In genomic region chr12:49959570-49960473, GRCh38 we compare ENCODE assay signal across 11 cellular contexts. TPM values are rescaled to one million over a fixed set of nuclear protein-coding genes. Genes with fewer than 3 reads are reported as not detected.
DNase-seq lines count a peak whose midpoint lies in the region; ATAC-seq and TF ChIP-seq lines count a peak whose summit lies in the region.
"Had no signal": no experiment of that assay in that cellular context is flagged by ENCODE, and none has a peak within 500 bp of the region (broad histone marks: within the 10 kb centered on the region; RNA-seq: fewer than 3 reads in every experiment).

No MANE protein-coding gene starts in this region.

- no peaks in the 10 kb centered on the region for H3K9me3 ChIP-seq in HEK293 (ENCODE audit: control insufficient read depth, insufficient read depth, low read depth, low read length)

- H3K4me1 ChIP-seq in HEK293 (ENCODE audit: control insufficient read depth, insufficient read depth, low read length) = 0 out of 2 replicates have a peak, but pooled peaks cover 5% of the 10 kb centered on the region

- H3K27me3 Mint-ChIP-seq in activated naive CD8-positive, alpha-beta T cell treated with anti-CD3 and anti-CD28 coated beads, Interleukin-2, amount 50 U/mL, for 24 hours = peaks cover 74% of the 10 kb centered on the region
- H3K27me3 Mint-ChIP-seq in memory B cell = peaks cover 32% of the 10 kb centered on the region
- H3K27me3 Mint-ChIP-seq in activated CD4-positive, alpha-beta memory T cell treated with anti-CD3 and anti-CD28 coated beads, Interleukin-2, amount 10 ng/mL, durations not matched to agents 7 days and 5 days = peaks cover 86% of the 10 kb centered on the region

- no peak overlapping the region for H3K4me3 ChIP-seq in HEK293 (ENCODE audit: low read depth, low read length)

- ATAC-seq in activated naive CD8-positive, alpha-beta T cell treated with anti-CD3 and anti-CD28 coated beads, Interleukin-2, amount 50 U/mL, for 24 hours = no peak
- ATAC-seq in memory B cell (ENCODE audit: low read depth) (peak; percentile 29), esophagus mucosa (no peak), HG02798 (IDR thresholded peaks at IDR 0.05; ENCODE audit: poor library complexity, unreplicated experiment) (no peak)

- TF ChIP-seq CTCF in HEK293 (tag by site-specific recombination; IDR thresholded peaks at IDR 0.05) = no peak

- no peaks in the 10 kb centered on the region for H3K36me3 ChIP-seq in HEK293 (ENCODE audit: control insufficient read depth in 2 of 2, insufficient read depth in 1 of 2, low read length in 2 of 2)

- DNase-seq in AG20443 (ENCODE audit: low spot score) = peak; percentile 43
- DNase-seq in activated naive CD8-positive, alpha-beta T cell treated with anti-CD3 and anti-CD28 coated beads, Interleukin-2, amount 50 U/mL, for 24 hours = no peak
- no peak for DNase-seq in memory B cell (ENCODE audit: low spot score in 2 of 2)
- no peak for DNase-seq in activated CD4-positive, alpha-beta memory T cell treated with anti-CD3 and anti-CD28 coated beads, Interleukin-2, amount 10 ng/mL, durations not matched to agents 7 days and 5 days
- no peak for DNase-seq in hippocampal formation (lab: John Stamatoyannopoulos, UW)
- DNase-seq: amniotic stem cell, GDM1, T1000 had no signal

- H3K9me3 Mint-ChIP-seq in activated naive CD8-positive, alpha-beta T cell treated with anti-CD3 and anti-CD28 coated beads, Interleukin-2, amount 50 U/mL, for 24 hours = no peaks in the 10 kb centered on the region
- H3K9me3 Mint-ChIP-seq in memory B cell = no peaks in the 10 kb centered on the region
- no peaks in the 10 kb centered on the region for H3K9me3 Mint-ChIP-seq in activated CD4-positive, alpha-beta memory T cell treated with anti-CD3 and anti-CD28 coated beads, Interleukin-2, amount 10 ng/mL, durations not matched to agents 7 days and 5 days

- POLR2A ChIA-PET in HEK293 (lab: Yijun Ruan, JAX) = interaction anchor here (0.5 to 1.1 kb wide), 3 partner anchors 12 to 451 kb away, joined by 3 read pairs; no protein-coding TSS in a partner anchor
- POLR2A ChIA-PET in activated CD4-positive, alpha-beta memory T cell treated with anti-CD3 and anti-CD28 coated beads, Interleukin-2, amount 10 ng/mL, durations not matched to agents 7 days and 5 days (lab: Charles Lee) = interaction anchor here (0.6 to 1.0 kb wide), 3 partner anchors 14 to 1258 kb away, joined by 3 to 4 read pairs (median 3); partner anchors contain the start of gene POU6F1

- no peak overlapping the region for H3K27ac ChIP-seq in HEK293 (ENCODE audit: extremely low read depth, low read depth, low read length)

- no peaks in the 10 kb centered on the region for H3K36me3 Mint-ChIP-seq in activated naive CD8-positive, alpha-beta T cell treated with anti-CD3 and anti-CD28 coated beads, Interleukin-2, amount 50 U/mL, for 24 hours (ENCODE audit: low read depth)
- H3K36me3 Mint-ChIP-seq in memory B cell = no peaks in the 10 kb centered on the region
- H3K36me3 Mint-ChIP-seq in activated CD4-positive, alpha-beta memory T cell treated with anti-CD3 and anti-CD28 coated beads, Interleukin-2, amount 10 ng/mL, durations not matched to agents 7 days and 5 days (ENCODE audit: low read depth) = peaks cover 4% of the 10 kb centered on the region

- H3K4me3 Mint-ChIP-seq in activated naive CD8-positive, alpha-beta T cell treated with anti-CD3 and anti-CD28 coated beads, Interleukin-2, amount 50 U/mL, for 24 hours = peak overlapping the region; percentile 32
- peak overlapping the region; percentile 56 for H3K4me3 Mint-ChIP-seq in memory B cell
- H3K4me3 Mint-ChIP-seq in activated CD4-positive, alpha-beta memory T cell treated with anti-CD3 and anti-CD28 coated beads, Interleukin-2, amount 10 ng/mL, durations not matched to agents 7 days and 5 days = no peak overlapping the region

- H3K4me1 Mint-ChIP-seq in activated naive CD8-positive, alpha-beta T cell treated with anti-CD3 and anti-CD28 coated beads, Interleukin-2, amount 50 U/mL, for 24 hours = peaks cover 5% of the 10 kb centered on the region
- peaks cover 8% of the 10 kb centered on the region for H3K4me1 Mint-ChIP-seq in memory B cell
- H3K4me1 Mint-ChIP-seq in activated CD4-positive, alpha-beta memory T cell treated with anti-CD3 and anti-CD28 coated beads, Interleukin-2, amount 10 ng/mL, durations not matched to agents 7 days and 5 days = peaks cover 7% of the 10 kb centered on the region

- CTCF ChIA-PET in HEK293 (lab: Yijun Ruan, JAX) = interaction anchor here (0.6 to 2.8 kb wide), 11 partner anchors 7 to 561 kb away, joined by 3 to 29 read pairs (median 4); no protein-coding TSS in a partner anchor
- CTCF ChIA-PET in activated CD4-positive, alpha-beta memory T cell treated with anti-CD3 and anti-CD28 coated beads, Interleukin-2, amount 10 ng/mL, durations not matched to agents 7 days and 5 days (lab: Charles Lee) = interaction anchor here (1.6 to 4.6 kb wide), 2 partner anchors 14 to 111 kb away, joined by 4 to 19 read pairs; no protein-coding TSS in a partner anchor

- H3K27ac Mint-ChIP-seq in activated naive CD8-positive, alpha-beta T cell treated with anti-CD3 and anti-CD28 coated beads, Interleukin-2, amount 50 U/mL, for 24 hours = no peak overlapping the region
- H3K27ac Mint-ChIP-seq in memory B cell = no peak overlapping the region
- no peak overlapping the region for H3K27ac Mint-ChIP-seq in activated CD4-positive, alpha-beta memory T cell treated with anti-CD3 and anti-CD28 coated beads, Interleukin-2, amount 10 ng/mL, durations not matched to agents 7 days and 5 days

TF ChIP-seq in HEK293, 187 proteins besides CTCF, POLR2A, EP300 and RAD21 (continues in another document):
- TF ChIP-seq GLIS2 (tag by site-specific recombination; IDR thresholded peaks at IDR 0.05) (peak; percentile 34; the same call in 1 of the 2 replicates), ZNF449 (tag by site-specific recombination; IDR thresholded peaks at IDR 0.05) (no peak), ZNF174 (tag by site-specific recombination; IDR thresholded peaks at IDR 0.05) (no peak), BCL11A (tag by site-specific recombination; IDR thresholded peaks at IDR 0.05; ENCODE audit: low read depth) (peak; percentile 52; the same call in 1 of the 2 replicates), FEZF1 (tag by site-specific recombination; IDR thresholded peaks at IDR 0.05) (0 out of 2 replicates have a peak, but pooled peaks have one; percentile 32), MZF1 (tag by site-specific recombination; IDR thresholded peaks at IDR 0.05; ENCODE audit: borderline replicate concordance) (no peak), EGR2 (tag by site-specific recombination; IDR thresholded peaks at IDR 0.05; ENCODE audit: low read depth) (peak; percentile 96), ZNF341 (tag by site-specific recombination; IDR thresholded peaks at IDR 0.05; ENCODE audit: low read depth) (0 out of 2 replicates have a peak, but pooled peaks have one; percentile 11), ZFHX2 (tag by site-specific recombination; conservative IDR thresholded peaks at IDR 0.05) (peak; percentile 91), ZNF398 (tag by site-specific recombination; IDR thresholded peaks at IDR 0.05) (peak; percentile 59), ZBTB17 (tag by site-specific recombination; IDR thresholded peaks at IDR 0.05) (0 out of 2 replicates have a peak, but pooled peaks have one; percentile 38), KLF1 (tag by site-specific recombination; IDR thresholded peaks at IDR 0.05) (peak; percentile 48; the same call in 1 of the 2 replicates), GLIS1 (tag by site-specific recombination; IDR thresholded peaks at IDR 0.05) (peak; percentile 42)

RNA-seq across cellular contexts. Expression of gene AQP5, which starts 1.9 kb away (rescaled TPM):
- 1.3 TPM for total RNA-seq in esophagus mucosa
- total RNA-seq in activated CD4-positive, alpha-beta memory T cell treated with anti-CD3 and anti-CD28 coated beads, Interleukin-2, amount 10 ng/mL, durations not matched to agents 7 days and 5 days = not detected

RNA-seq across cellular contexts. Expression of gene AQP2, which starts 9.3 kb away (rescaled TPM):
- not detected for total RNA-seq in esophagus mucosa
- total RNA-seq in activated CD4-positive, alpha-beta memory T cell treated with anti-CD3 and anti-CD28 coated beads, Interleukin-2, amount 10 ng/mL, durations not matched to agents 7 days and 5 days = not detected

RNA-seq across cellular contexts. Expression of gene AQP6, which starts 12.9 kb away (rescaled TPM):
- total RNA-seq in esophagus mucosa = not detected
- not detected for total RNA-seq in activated CD4-positive, alpha-beta memory T cell treated with anti-CD3 and anti-CD28 coated beads, Interleukin-2, amount 10 ng/mL, durations not matched to agents 7 days and 5 days

RNA-seq across cellular contexts. Expression of gene FAIM2, which starts 56.1 kb away (rescaled TPM):
- total RNA-seq in esophagus mucosa = 0.04 TPM
- total RNA-seq in activated CD4-positive, alpha-beta memory T cell treated with anti-CD3 and anti-CD28 coated beads, Interleukin-2, amount 10 ng/mL, durations not matched to agents 7 days and 5 days = under 1 TPM; 0.78 to 0.95 TPM
